Comparison of ENCODE assay signal across 22 cellular contexts in the genomic region with DNA sequence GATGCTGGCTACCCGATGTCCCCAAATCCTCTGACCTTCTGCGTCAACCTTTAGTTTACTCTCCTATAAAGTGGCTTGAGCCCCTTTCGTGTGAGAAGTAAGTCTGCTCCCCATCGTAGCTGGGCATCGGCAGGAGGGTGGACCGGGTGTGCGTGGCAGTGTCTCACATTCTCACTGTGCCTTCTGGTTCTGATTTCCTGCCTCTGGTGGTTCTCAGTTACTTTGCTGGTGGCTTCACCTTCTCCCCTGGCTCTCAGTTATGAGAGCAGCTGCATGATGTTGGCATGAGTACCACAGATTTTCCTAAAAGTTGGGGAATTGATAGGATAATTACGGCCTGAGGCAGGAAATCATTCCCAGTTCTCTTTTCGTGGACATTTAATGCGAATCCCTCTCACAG.
"Had no signal": no experiment of that assay in that cellular context is flagged by ENCODE, and none has a peak within 500 bp of the region (broad histone marks: within the 10 kb centered on the region; RNA-seq: fewer than 3 reads in every experiment).

No MANE protein-coding gene starts in this region.

- H3K4me2 ChIP-seq: KMS-11 had no signal

- ATAC-seq: HepG2, K562, Panc1, PC-3, SK-N-SH treated with all-trans-retinoic acid at 6 μM for 48 hours had no signal

- H3K9ac ChIP-seq: KMS-11 had no signal

- H3K4me3 ChIP-seq: K562 had no signal

- DNase-seq: Kasumi-1; MM.1S; NCI-H1092 treated with DMSO at 0.1 percent for 48 hours; NCI-H1436; NCI-H187; NCI-H2029; NCI-H2081 treated with DMSO at 0.1 percent for 48 hours; NCI-H2171; NCI-H226; NCI-H446; NCI-H510A; NCI-H524 treated with DMSO at 0.1 percent for 48 hours; NCI-H82; NK-92 treated with Interleukin-12 subunit alpha and Interleukin-12 subunit beta, amount 100 ng/mL, for 24 hours; PC-3; SHP77 had no signal

- FAIRE-seq: HepG2, K562 had no signal

- H3K27ac ChIP-seq: KMS-11, RWPE1 had no signal
